In genomic region chr5:32506251-32506661, GRCh38 we compare ENCODE assay signal across 11 cellular contexts.
DNase-seq lines count a peak whose midpoint lies in the region; ATAC-seq and TF ChIP-seq lines count a peak whose summit lies in the region.
"Had no signal": no experiment of that assay in that cellular context is flagged by ENCODE, and none has a peak within 500 bp of the region (broad histone marks: within the 10 kb centered on the region; RNA-seq: fewer than 3 reads in every experiment).

No MANE protein-coding gene starts in this region.

- H3K4me3 ChIP-seq in ascending aorta (peak overlapping the region in 1 of 2 donors; percentile 33), transverse colon (no peak overlapping the region)

- TF ChIP-seq EP300 in transverse colon (IDR thresholded peaks at IDR 0.05; ENCODE audit: low read depth), result no peak

- WGBS in transverse colon (ENCODE audit: low coverage in 1 of 2), 2 donors, result 32% methylated on average over 2 of the region's 2 CpGs; no CpG with 5 or more reads in 1 of the 2 donors

- H3K4me1 ChIP-seq in ascending aorta (peaks cover 3 to 25% of the 10 kb centered on the region in 2 donors), transverse colon (peaks cover 6 to 18% (median 13%) of the 10 kb centered on the region in 4 donors)

- intact Hi-C loops in ascending aorta (cut with DNase I) (loop anchor here (5.0 kb wide), 1 partner anchor 81 kb away; the partner anchor contains the start of gene SUB1), transverse colon (cut with DNase I; ENCODE audit: low total_unique reads) (no loop called here)

- no peak for ATAC-seq in GM21619 (IDR thresholded peaks at IDR 0.05; ENCODE audit: unreplicated experiment)
- no peak for ATAC-seq in HG03521 (IDR thresholded peaks at IDR 0.05; ENCODE audit: unreplicated experiment)
- ATAC-seq: activated CD8-positive, alpha-beta memory T cell treated with anti-CD3 and anti-CD28 coated beads, Interleukin-2, amount 10 ng/mL, durations not matched to agents 7 days and 5 days had no signal

- H3K9me3 ChIP-seq in ascending aorta (no peaks in the 10 kb centered on the region), transverse colon (no peaks in the 10 kb centered on the region)

- no peak for TF ChIP-seq CTCF in ascending aorta (IDR thresholded peaks at IDR 0.05)
- no peak for TF ChIP-seq CTCF in transverse colon (IDR thresholded peaks at IDR 0.05)

- peak; percentile 60 for DNase-seq in DMS 273 (lab: John Stamatoyannopoulos, UW; ENCODE audit: unreplicated experiment)
- no peak for DNase-seq in DMS 273 treated with DMSO at 0.1 percent for 48 hours (lab: John Stamatoyannopoulos, UW)
- DNase-seq in ascending aorta (ENCODE audit: low spot score in 2 of 2), result no peak
- DNase-seq in inferior parietal cortex (ENCODE audit: extremely low spot score), result peak; percentile 44
- DNase-seq in transverse colon, result no peak
- no peak for DNase-seq in NCI-H1105 treated with DMSO at 0.1 percent for 48 hours (lab: John Stamatoyannopoulos, UW)
- DNase-seq: activated CD8-positive, alpha-beta memory T cell treated with anti-CD3 and anti-CD28 coated beads, Interleukin-2, amount 10 ng/mL, durations not matched to agents 7 days and 5 days; naive B cell had no signal

- H3K27me3 ChIP-seq in ascending aorta (no peaks in the 10 kb centered on the region), transverse colon (no peaks in the 10 kb centered on the region)

- TF ChIP-seq POLR2A in transverse colon (IDR thresholded peaks at IDR 0.05), result no peak

- H3K27ac ChIP-seq in ascending aorta (peak overlapping the region; percentile 52 to 80), transverse colon (peak overlapping the region; percentile 15 to 83 (median 67))
- H3K27ac ChIP-seq: 22Rv1 had no signal

- H3K36me3 ChIP-seq in ascending aorta (no peaks in the 10 kb centered on the region), transverse colon (no peaks in the 10 kb centered on the region)

- in situ Hi-C loops in transverse colon (cut with MboI; ENCODE audit: low pct_ligation_motif_present in 1 of 4, low pct_unique_long_range_greater_than_20kb in 1 of 4, low sequenced_read_pairs in 3 of 4), result no loop called here

Comparison
In these comparisons a context has a peak if more than half of its experiments do, and no peak if none do; other contexts are left out.
1. DNase-seq: peak in DMS 273 (single experiment) and inferior parietal cortex (single experiment); none in DMS 273 treated with DMSO at 0.1 percent for 48 hours (single experiment), ascending aorta (0 of 2), transverse colon (single experiment) and NCI-H1105 treated with DMSO at 0.1 percent for 48 hours (single experiment).